ENCODE assay signal across 1 cellular context in genomic region chr3:194218646-194219453, GRCh38.
TF ChIP-seq lines count a peak whose summit lies in the region.

No MANE protein-coding gene starts in this region.

TF ChIP-seq in WTC11, 78 proteins besides CTCF, POLR2A, EP300 and RAD21 (continued from another document):
- TF ChIP-seq, protein P1, sequence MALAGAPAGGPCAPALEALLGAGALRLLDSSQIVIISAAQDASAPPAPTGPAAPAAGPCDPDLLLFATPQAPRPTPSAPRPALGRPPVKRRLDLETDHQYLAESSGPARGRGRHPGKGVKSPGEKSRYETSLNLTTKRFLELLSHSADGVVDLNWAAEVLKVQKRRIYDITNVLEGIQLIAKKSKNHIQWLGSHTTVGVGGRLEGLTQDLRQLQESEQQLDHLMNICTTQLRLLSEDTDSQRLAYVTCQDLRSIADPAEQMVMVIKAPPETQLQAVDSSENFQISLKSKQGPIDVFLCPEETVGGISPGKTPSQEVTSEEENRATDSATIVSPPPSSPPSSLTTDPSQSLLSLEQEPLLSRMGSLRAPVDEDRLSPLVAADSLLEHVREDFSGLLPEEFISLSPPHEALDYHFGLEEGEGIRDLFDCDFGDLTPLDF (CRISPR knock-in tag; IDR thresholded peaks at IDR 0.05), result no peak
